Comparison of ENCODE assay signal across 20 cellular contexts in genomic region chr3:71191031-71191482, GRCh38.
DNase-seq lines count a peak whose midpoint lies in the region; ATAC-seq and TF ChIP-seq lines count a peak whose summit lies in the region.
"Had no signal": no experiment of that assay in that cellular context is flagged by ENCODE, and none has a peak within 500 bp of the region (broad histone marks: within the 10 kb centered on the region; RNA-seq: fewer than 3 reads in every experiment).

No MANE protein-coding gene starts in this region.

- no peak for DNase-seq in activated naive CD4-positive, alpha-beta T cell treated with anti-CD3 and anti-CD28 coated beads, Interleukin-2, amount 50 U/mL, for 16 hours
- DNase-seq in NCI-H1105 (lab: John Stamatoyannopoulos, UW) (peak; percentile 20), hepatocyte (ENCODE audit: low spot score) (peak; percentile 69), prostate gland (ENCODE audit: low spot score) (peak; percentile 38), posterior vena cava (ENCODE audit: low spot score) (no peak), D341Med (ENCODE audit: low spot score) (no peak)
- DNase-seq: activated CD8-positive, alpha-beta memory T cell treated with anti-CD3 and anti-CD28 coated beads for 24 hours; activated effector memory CD4-positive, alpha-beta T cell treated with anti-CD3 and anti-CD28 coated beads, Interleukin-2, amount 50 U/mL, for 16 hours; dermis blood vessel endothelial cell; DMS 273 treated with DMSO at 0.1 percent for 48 hours; MM.1S; NCI-H2029 treated with DMSO at 0.1 percent for 48 hours; sigmoid colon; stimulated activated CD4-positive, alpha-beta T cell treated with anti-CD3 and anti-CD28 coated beads, Interleukin-2, amount 100 ng/mL, for 24 hours; SW 1271; testis had no signal

- H3K27ac ChIP-seq in hepatocyte, result peak overlapping the region; percentile 66
- peak overlapping the region in 1 of 2 donors; percentile 47 for H3K27ac ChIP-seq in prostate gland
- H3K27ac ChIP-seq: neutrophil, RWPE1, sigmoid colon, testis had no signal

- H2AFZ ChIP-seq in hepatocyte, result no peak overlapping the region

- TF ChIP-seq CTCF in hepatocyte (IDR thresholded peaks at IDR 0.05; ENCODE audit: poor library complexity), result no peak
- TF ChIP-seq CTCF in prostate gland (IDR thresholded peaks at IDR 0.05), result no peak

- peak overlapping the region; percentile 77 for H3K27ac Mint-ChIP-seq in activated naive CD4-positive, alpha-beta T cell treated with anti-CD3 and anti-CD28 coated beads, Interleukin-2, amount 50 U/mL, for 24 hours

- H3K9me3 ChIP-seq in hepatocyte (ENCODE audit: low read depth), result no peaks in the 10 kb centered on the region
- no peaks in the 10 kb centered on the region for H3K9me3 ChIP-seq in prostate gland
- H3K9me3 ChIP-seq: neutrophil, sigmoid colon, testis had no signal

- H3K36me3 ChIP-seq in hepatocyte (replicated peaks; ENCODE audit: insufficient read depth, low read depth) (no peaks in the 10 kb centered on the region), prostate gland (no peaks in the 10 kb centered on the region)

- peaks cover 18% of the 10 kb centered on the region for H3K4me1 ChIP-seq in hepatocyte (ENCODE audit: insufficient read depth)
- peaks cover 3% of the 10 kb centered on the region for H3K4me1 ChIP-seq in prostate gland (replicated peaks)
- H3K4me1 ChIP-seq: testis had no signal

- H3K79me2 ChIP-seq in hepatocyte, result peaks cover 20% of the 10 kb centered on the region

- H3K4me3 ChIP-seq in hepatocyte (no peak overlapping the region), prostate gland (no peak overlapping the region)
- H3K4me3 ChIP-seq: sigmoid colon, testis had no signal

- no peaks in the 10 kb centered on the region for H3K27me3 ChIP-seq in hepatocyte
- H3K27me3 ChIP-seq in prostate gland (replicated peaks; ENCODE audit: insufficient read depth), result no peaks in the 10 kb centered on the region
- H3K27me3 ChIP-seq: neutrophil, sigmoid colon, testis had no signal

- peaks cover 36% of the 10 kb centered on the region for H3K36me3 Mint-ChIP-seq in activated naive CD4-positive, alpha-beta T cell treated with anti-CD3 and anti-CD28 coated beads, Interleukin-2, amount 50 U/mL, for 24 hours

- peaks cover 90% of the 10 kb centered on the region for H3K4me1 Mint-ChIP-seq in activated naive CD4-positive, alpha-beta T cell treated with anti-CD3 and anti-CD28 coated beads, Interleukin-2, amount 50 U/mL, for 24 hours

- intact Hi-C loops in prostate gland (cut with DNase I), result no loop called here
- intact Hi-C loops in posterior vena cava (cut with DNase I), result no loop called here

- peak overlapping the region; percentile 6 for H3K4me2 ChIP-seq in hepatocyte

- no peak overlapping the region for H3K4me3 Mint-ChIP-seq in activated naive CD4-positive, alpha-beta T cell treated with anti-CD3 and anti-CD28 coated beads, Interleukin-2, amount 50 U/mL, for 24 hours

- no peak for TF ChIP-seq POLR2A in prostate gland (IDR thresholded peaks at IDR 0.05)

- 13% methylated on average over 4 of the region's 4 CpGs for WGBS in hepatocyte (ENCODE audit: low lambda C conversion rate, missing lambda C conversion rate)
- WGBS in prostate gland, result 34% methylated on average over 4 of the region's 4 CpGs

- peaks cover 5% of the 10 kb centered on the region for H3K9me3 Mint-ChIP-seq in activated naive CD4-positive, alpha-beta T cell treated with anti-CD3 and anti-CD28 coated beads, Interleukin-2, amount 50 U/mL, for 24 hours

- ATAC-seq in HG02588 (IDR thresholded peaks at IDR 0.05; ENCODE audit: unreplicated experiment), result no peak

- no peaks in the 10 kb centered on the region for H4K20me1 ChIP-seq in hepatocyte (ENCODE audit: insufficient read depth, poor library complexity, severe bottlenecking)

- no peaks in the 10 kb centered on the region for H3K9me2 ChIP-seq in hepatocyte (replicated peaks; ENCODE audit: insufficient read depth)

- no peaks in the 10 kb centered on the region for H3K27me3 Mint-ChIP-seq in activated naive CD4-positive, alpha-beta T cell treated with anti-CD3 and anti-CD28 coated beads, Interleukin-2, amount 50 U/mL, for 24 hours

Comparison
In these comparisons a context has a peak if more than half of its experiments do, and no peak if none do; other contexts are left out.
1. DNase-seq: peak in NCI-H1105 (single experiment), hepatocyte (single experiment) and prostate gland (single experiment); none in activated naive CD4-positive, alpha-beta T cell treated with anti-CD3 and anti-CD28 coated beads, Interleukin-2, amount 50 U/mL, for 16 hours (single experiment), posterior vena cava (single experiment) and D341Med (single experiment).